In genomic region chr17:43641416-43641815, GRCh38 we compare ENCODE assay signal across 28 cellular contexts. TPM values are rescaled to one million over a fixed set of nuclear protein-coding genes. Genes with fewer than 3 reads are reported as not detected.
DNase-seq lines count a peak whose midpoint lies in the region; ATAC-seq and TF ChIP-seq lines count a peak whose summit lies in the region.
"Had no signal": no experiment of that assay in that cellular context is flagged by ENCODE, and none has a peak within 500 bp of the region (broad histone marks: within the 10 kb centered on the region; RNA-seq: fewer than 3 reads in every experiment).

No MANE protein-coding gene starts in this region.

- peak overlapping the region; percentile 46 for H3K27ac Mint-ChIP-seq in activated CD4-positive, alpha-beta T cell treated with anti-CD3 and anti-CD28 coated beads, Interleukin-2, amount 10 ng/mL, durations not matched to agents 7 days and 5 days
- H3K27ac Mint-ChIP-seq in activated CD4-positive, alpha-beta T cell treated with anti-CD3 and anti-CD28 coated beads, Interleukin-2, amount 10 ng/mL, durations not matched to agents 24 days and 14 days = no peak overlapping the region
- peak overlapping the region; percentile 81 to 84 (median 82) for H3K27ac Mint-ChIP-seq in CD4-positive, CD25-positive, alpha-beta regulatory T cell
- peak overlapping the region; percentile 53 for H3K27ac Mint-ChIP-seq in neural progenitor cell
- H3K27ac Mint-ChIP-seq: WTC11 had no signal

- H2AFZ ChIP-seq in neural progenitor cell (replicated peaks) = no peak overlapping the region

- no peak overlapping the region for H3K4me3 ChIP-seq in CD4-positive, CD25-positive, alpha-beta regulatory T cell (ENCODE audit: low read depth, low read length)
- H3K4me3 ChIP-seq in neural progenitor cell = no peak overlapping the region
- H3K4me3 ChIP-seq in psoas muscle = no peak overlapping the region
- H3K4me3 ChIP-seq in sigmoid colon = no peak overlapping the region
- H3K4me3 ChIP-seq: ascending aorta, dorsolateral prefrontal cortex, tibial artery had no signal

- no peak overlapping the region for H3K4me3 Mint-ChIP-seq in activated CD4-positive, alpha-beta T cell treated with anti-CD3 and anti-CD28 coated beads, Interleukin-2, amount 10 ng/mL, durations not matched to agents 7 days and 5 days
- H3K4me3 Mint-ChIP-seq in activated CD4-positive, alpha-beta T cell treated with anti-CD3 and anti-CD28 coated beads, Interleukin-2, amount 10 ng/mL, durations not matched to agents 24 days and 14 days = no peak overlapping the region
- H3K4me3 Mint-ChIP-seq in CD4-positive, CD25-positive, alpha-beta regulatory T cell = peak overlapping the region; percentile 0 to 74 (median 38)
- no peak overlapping the region for H3K4me3 Mint-ChIP-seq in neural progenitor cell
- H3K4me3 Mint-ChIP-seq: WTC11 had no signal

- peaks cover 9% of the 10 kb centered on the region for H3K4me1 ChIP-seq in CD4-positive, CD25-positive, alpha-beta regulatory T cell (ENCODE audit: control insufficient read depth, insufficient read depth, low read length, poor library complexity, severe bottlenecking)
- H3K4me1 ChIP-seq in neural progenitor cell = no peaks in the 10 kb centered on the region
- no peaks in the 10 kb centered on the region for H3K4me1 ChIP-seq in psoas muscle
- peaks cover 0 to 11% (median 10%) of the 10 kb centered on the region in 4 donors for H3K4me1 ChIP-seq in sigmoid colon
- H3K4me1 ChIP-seq: ascending aorta had no signal

- peaks cover 12% of the 10 kb centered on the region for H3K27me3 Mint-ChIP-seq in activated CD4-positive, alpha-beta T cell treated with anti-CD3 and anti-CD28 coated beads, Interleukin-2, amount 10 ng/mL, durations not matched to agents 7 days and 5 days
- H3K27me3 Mint-ChIP-seq in activated CD4-positive, alpha-beta T cell treated with anti-CD3 and anti-CD28 coated beads, Interleukin-2, amount 10 ng/mL, durations not matched to agents 24 days and 14 days = peaks cover 16% of the 10 kb centered on the region
- no peaks in the 10 kb centered on the region for H3K27me3 Mint-ChIP-seq in CD4-positive, CD25-positive, alpha-beta regulatory T cell
- H3K27me3 Mint-ChIP-seq in neural progenitor cell (ENCODE audit: insufficient read depth, low read depth) = peaks cover 3% of the 10 kb centered on the region

- no peaks in the 10 kb centered on the region for H3K9me3 Mint-ChIP-seq in activated CD4-positive, alpha-beta T cell treated with anti-CD3 and anti-CD28 coated beads, Interleukin-2, amount 10 ng/mL, durations not matched to agents 7 days and 5 days
- H3K9me3 Mint-ChIP-seq in activated CD4-positive, alpha-beta T cell treated with anti-CD3 and anti-CD28 coated beads, Interleukin-2, amount 10 ng/mL, durations not matched to agents 24 days and 14 days = no peaks in the 10 kb centered on the region
- H3K9me3 Mint-ChIP-seq in CD4-positive, CD25-positive, alpha-beta regulatory T cell = no peaks in the 10 kb centered on the region
- H3K9me3 Mint-ChIP-seq in neural progenitor cell = peaks cover 2% of the 10 kb centered on the region
- H3K9me3 Mint-ChIP-seq: WTC11 had no signal

- no peaks in the 10 kb centered on the region for H3K27me3 ChIP-seq in CD4-positive, CD25-positive, alpha-beta regulatory T cell (ENCODE audit: control insufficient read depth, insufficient read depth, low read length)
- H3K27me3 ChIP-seq in neural progenitor cell (peaks cover 18% of the 10 kb centered on the region), psoas muscle (ENCODE audit: insufficient read depth in 3 of 3, low read length in 2 of 3) (peaks cover 0 to 25% (median 3%) of the 10 kb centered on the region in 3 donors), sigmoid colon (peaks cover 0 to 17% (median 8%) of the 10 kb centered on the region in 3 donors)
- H3K27me3 ChIP-seq: ascending aorta had no signal

- intact Hi-C loops in activated CD4-positive, alpha-beta T cell treated with anti-CD3 and anti-CD28 coated beads, Interleukin-2, amount 10 ng/mL, durations not matched to agents 24 days and 14 days (cut with micrococcal nuclease) = no loop called here
- intact Hi-C loops in psoas muscle (cut with DNase I) (loop anchor here (5.0 kb wide), 1 partner anchor 44 kb away; no protein-coding TSS in a partner anchor), sigmoid colon (cut with DNase I) (no loop called here)

- TF ChIP-seq POLR2A in sigmoid colon (IDR thresholded peaks at IDR 0.05) = no peak

- no peaks in the 10 kb centered on the region for H3F3A ChIP-seq in neural progenitor cell (ENCODE audit: low read depth)

- POLR2A ChIA-PET in activated CD4-positive, alpha-beta T cell treated with anti-CD3 and anti-CD28 coated beads, Interleukin-2, amount 10 ng/mL, durations not matched to agents 7 days and 5 days (lab: Charles Lee) = no interaction called here

- WGBS in psoas muscle, 3 donors = 36 to 45% (median 44%) methylated on average over 7 of the region's 7 CpGs
- WGBS in sigmoid colon, 2 donors = 73 to 82% methylated on average over 7 of the region's 7 CpGs

- TF ChIP-seq CTCF in neural progenitor cell (IDR thresholded peaks at IDR 0.05) (no peak), psoas muscle (IDR thresholded peaks at IDR 0.05) (no peak), sigmoid colon (IDR thresholded peaks at IDR 0.05) (no peak)

- no peak overlapping the region for H3K4me2 ChIP-seq in neural progenitor cell

- H3K36me3 Mint-ChIP-seq in activated CD4-positive, alpha-beta T cell treated with anti-CD3 and anti-CD28 coated beads, Interleukin-2, amount 10 ng/mL, durations not matched to agents 7 days and 5 days (ENCODE audit: low read depth) = no peaks in the 10 kb centered on the region
- H3K36me3 Mint-ChIP-seq in activated CD4-positive, alpha-beta T cell treated with anti-CD3 and anti-CD28 coated beads, Interleukin-2, amount 10 ng/mL, durations not matched to agents 24 days and 14 days (ENCODE audit: low read depth) = no peaks in the 10 kb centered on the region
- no peaks in the 10 kb centered on the region for H3K36me3 Mint-ChIP-seq in CD4-positive, CD25-positive, alpha-beta regulatory T cell
- H3K36me3 Mint-ChIP-seq in neural progenitor cell = no peaks in the 10 kb centered on the region
- H3K36me3 Mint-ChIP-seq: WTC11 had no signal

- CTCF ChIA-PET in activated CD4-positive, alpha-beta T cell treated with anti-CD3 and anti-CD28 coated beads, Interleukin-2, amount 10 ng/mL, durations not matched to agents 7 days and 5 days (lab: Charles Lee) = interaction anchor here (1.5 kb wide), 1 partner anchor 33 kb away, joined by 3 read pairs; no protein-coding TSS in a partner anchor

- H3K27ac ChIP-seq in CD4-positive, CD25-positive, alpha-beta regulatory T cell (ENCODE audit: insufficient read depth, low read length, poor library complexity, severe bottlenecking) = no peak overlapping the region
- H3K27ac ChIP-seq in neural progenitor cell (no peak overlapping the region), psoas muscle (no peak overlapping the region), sigmoid colon (peak overlapping the region in 1 of 4 donors; percentile 4)
- H3K27ac ChIP-seq: 22Rv1, ascending aorta, dorsolateral prefrontal cortex, tibial artery had no signal

- TF ChIP-seq EP300 in sigmoid colon (IDR thresholded peaks at IDR 0.05) = no peak

- no peak for DNase-seq in activated CD4-positive, alpha-beta T cell treated with anti-CD3 and anti-CD28 coated beads, Interleukin-2, amount 10 ng/mL, durations not matched to agents 7 days and 5 days
- no peak for DNase-seq in activated CD4-positive, alpha-beta T cell treated with anti-CD3 and anti-CD28 coated beads, Interleukin-2, amount 10 ng/mL, durations not matched to agents 24 days and 14 days
- no peak for DNase-seq in CD4-positive, CD25-positive, alpha-beta regulatory T cell
- peak; percentile 41 for DNase-seq in dermis blood vessel endothelial cell
- no peak for DNase-seq in neural progenitor cell (ENCODE audit: low spot score)
- no peak for DNase-seq in stimulated activated CD4-positive, alpha-beta T cell treated with anti-CD3 and anti-CD28 coated beads, Interleukin-2, amount 100 ng/mL, for 24 hours
- no peak for DNase-seq in psoas muscle
- DNase-seq in sigmoid colon = no peak
- DNase-seq: activated CD4-positive, alpha-beta T cell treated with anti-CD3 and anti-CD28 coated beads, Interleukin-2, amount 50 U/mL, for 48 hours; activated gamma-delta T cell; DMS79; dorsolateral prefrontal cortex; glutamatergic neuron; H7; KG1; NCI-H1436; NCI-H2107; NCI-H446; retina; stimulated activated CD4-positive, alpha-beta T cell treated with anti-CD3 and anti-CD28 coated beads, Interleukin-12 subunit alpha, Interleukin-12 subunit beta, amount 100 ng/mL, for 4 hours; stimulated activated CD4-positive, alpha-beta T cell treated with anti-CD3 and anti-CD28 coated beads, Interleukin-4, amount 100 ng/mL, for 4 hours; stimulated activated naive CD4-positive, alpha-beta T cell; T1000; tibial artery had no signal

- H3K36me3 ChIP-seq in CD4-positive, CD25-positive, alpha-beta regulatory T cell (ENCODE audit: control insufficient read depth, insufficient read depth, low read length) = no peaks in the 10 kb centered on the region
- H3K36me3 ChIP-seq in neural progenitor cell (no peaks in the 10 kb centered on the region), psoas muscle (ENCODE audit: insufficient read depth in 1 of 2, low read depth in 1 of 2) (no peaks in the 10 kb centered on the region), sigmoid colon (no peaks in the 10 kb centered on the region)
- H3K36me3 ChIP-seq: ascending aorta, tibial artery had no signal

- H3K9ac ChIP-seq in neural progenitor cell = no peak overlapping the region

- no peaks in the 10 kb centered on the region for H4K20me1 ChIP-seq in neural progenitor cell (ENCODE audit: low read depth)

- no peaks in the 10 kb centered on the region for H3K9me3 ChIP-seq in CD4-positive, CD25-positive, alpha-beta regulatory T cell (ENCODE audit: control insufficient read depth in 2 of 2, low read length in 2 of 2)
- H3K9me3 ChIP-seq in neural progenitor cell (ENCODE audit: low read depth) (no peaks in the 10 kb centered on the region), psoas muscle (no peaks in the 10 kb centered on the region), sigmoid colon (no peaks in the 10 kb centered on the region)
- H3K9me3 ChIP-seq: ascending aorta, tibial artery had no signal

- no peak for ATAC-seq in CD4-positive, CD25-positive, alpha-beta regulatory T cell (ENCODE audit: low read depth in 2 of 2)
- no peak for ATAC-seq in psoas muscle
- ATAC-seq: WTC11 had no signal

- H3K4me1 Mint-ChIP-seq in activated CD4-positive, alpha-beta T cell treated with anti-CD3 and anti-CD28 coated beads, Interleukin-2, amount 10 ng/mL, durations not matched to agents 7 days and 5 days = peaks cover 10% of the 10 kb centered on the region
- H3K4me1 Mint-ChIP-seq in activated CD4-positive, alpha-beta T cell treated with anti-CD3 and anti-CD28 coated beads, Interleukin-2, amount 10 ng/mL, durations not matched to agents 24 days and 14 days = peaks cover 5% of the 10 kb centered on the region
- peaks cover 0 to 31% (median 8%) of the 10 kb centered on the region in 4 donors for H3K4me1 Mint-ChIP-seq in CD4-positive, CD25-positive, alpha-beta regulatory T cell
- peaks cover 14% of the 10 kb centered on the region for H3K4me1 Mint-ChIP-seq in neural progenitor cell

- no peaks in the 10 kb centered on the region for H3K79me2 ChIP-seq in neural progenitor cell (ENCODE audit: low read depth)

RNA-seq across cellular contexts. Expression of gene MEOX1, which starts 20.3 kb away (rescaled TPM):
- 1 to 10 TPM; 5.1 to 6.6 TPM for total RNA-seq in activated CD4-positive, alpha-beta T cell treated with anti-CD3 and anti-CD28 coated beads, Interleukin-2, amount 10 ng/mL, durations not matched to agents 7 days and 5 days
- 0.21 and 0.50 TPM in 2 replicates for total RNA-seq in activated CD4-positive, alpha-beta T cell treated with anti-CD3 and anti-CD28 coated beads, Interleukin-2, amount 10 ng/mL, durations not matched to agents 24 days and 14 days
- total RNA-seq in CD4-positive, CD25-positive, alpha-beta regulatory T cell = 15.3 TPM
- 10 to 100 TPM; 25.4 to 36.5 (median 32.1) TPM for polyA plus RNA-seq in CD4-positive, CD25-positive, alpha-beta regulatory T cell
- 0.05 and 1.4 TPM in 2 replicates for total RNA-seq in dermis blood vessel endothelial cell
- 0.59 TPM in 1 of 2 replicates, not detected in the other for total RNA-seq in neural progenitor cell (ENCODE audit: low replicate concordance)
- 1 to 10 TPM; 3.9 to 8.7 (median 6.4) TPM for total RNA-seq in psoas muscle
- polyA plus RNA-seq in psoas muscle = 1 to 10 TPM; 4.5 to 6.7 (median 5.0) TPM
- total RNA-seq in sigmoid colon = 1 to 10 TPM; 2.5 to 5.3 (median 2.9) TPM
- polyA plus RNA-seq in sigmoid colon = 1 to 10 TPM in 1 of 3 donors, under 1 TPM in 2; 0.23 to 3.4 (median 0.60) TPM
- total RNA-seq: dorsolateral prefrontal cortex, H7, OCI-LY7, WTC11 had no signal

Comparison
In these comparisons a context has a peak if more than half of its experiments do, and no peak if none do; other contexts are left out.
1. H3K4me3 Mint-ChIP-seq: peak in CD4-positive, CD25-positive, alpha-beta regulatory T cell (4 of 4); none in activated CD4-positive, alpha-beta T cell treated with anti-CD3 and anti-CD28 coated beads, Interleukin-2, amount 10 ng/mL, durations not matched to agents 7 days and 5 days (single experiment), activated CD4-positive, alpha-beta T cell treated with anti-CD3 and anti-CD28 coated beads, Interleukin-2, amount 10 ng/mL, durations not matched to agents 24 days and 14 days (single experiment) and neural progenitor cell (single experiment).
2. intact Hi-C loops: an anchor here in psoas muscle (5.0 kb wide); none called in activated CD4-positive, alpha-beta T cell treated with anti-CD3 and anti-CD28 coated beads, Interleukin-2, amount 10 ng/mL, durations not matched to agents 24 days and 14 days and sigmoid colon.